Comparison of ENCODE assay signal across 9 cellular contexts in genomic region chr10:14553434-14553833, GRCh38.
DNase-seq lines count a peak whose midpoint lies in the region; ATAC-seq and TF ChIP-seq lines count a peak whose summit lies in the region.
"Had no signal": no experiment of that assay in that cellular context is flagged by ENCODE, and none has a peak within 500 bp of the region (broad histone marks: within the 10 kb centered on the region; RNA-seq: fewer than 3 reads in every experiment).

No MANE protein-coding gene starts in this region.

- intact Hi-C loops in uterus (cut with DNase I; ENCODE audit: low total_unique reads): no loop called here

- no peak overlapping the region for H3K27ac ChIP-seq in uterus

- DNase-seq in activated T-cell treated with anti-CD3 and anti-CD28 coated beads, Interleukin-2, amount 50 U/mL, for 4 hours: no peak
- DNase-seq in activated T-cell treated with anti-CD3 and anti-CD28 coated beads for 4 hours (no peak), fibroblast of peridontal ligament (ENCODE audit: extremely low read depth) (peak; percentile 78), type B pancreatic cell (ENCODE audit: extremely low spot score, unreplicated experiment) (no peak), uterus (no peak), NCI-H2029 (lab: John Stamatoyannopoulos, UW) (no peak)
- DNase-seq: NCI-H187 treated with DMSO at 0.1 percent for 48 hours had no signal

- no peaks in the 10 kb centered on the region for H3K36me3 ChIP-seq in uterus

- TF ChIP-seq POLR2A in uterus (IDR thresholded peaks at IDR 0.05): no peak

- no peaks in the 10 kb centered on the region for H3K9me3 ChIP-seq in uterus

- no peaks in the 10 kb centered on the region for H3K9me3 Mint-ChIP-seq in activated T-cell treated with anti-CD3 and anti-CD28 coated beads, Interleukin-2, amount 50 U/mL, for 4 hours
- H3K9me3 Mint-ChIP-seq in T-helper 1 cell treated with Interleukin-12 subunit alpha and Interleukin-12 subunit beta and Interleukin-4 antibody, amounts not matched to agents 30 μg/mL and 1 μg/mL, for 36 hours: no peaks in the 10 kb centered on the region
- H3K9me3 Mint-ChIP-seq in type B pancreatic cell: no peaks in the 10 kb centered on the region

- no peaks in the 10 kb centered on the region for H3K27me3 Mint-ChIP-seq in activated T-cell treated with anti-CD3 and anti-CD28 coated beads, Interleukin-2, amount 50 U/mL, for 4 hours (ENCODE audit: low read depth)
- no peaks in the 10 kb centered on the region for H3K27me3 Mint-ChIP-seq in T-helper 1 cell treated with Interleukin-12 subunit alpha and Interleukin-12 subunit beta and Interleukin-4 antibody, amounts not matched to agents 30 μg/mL and 1 μg/mL, for 36 hours (ENCODE audit: low read depth)
- H3K27me3 Mint-ChIP-seq in type B pancreatic cell: no peaks in the 10 kb centered on the region

- ATAC-seq in activated T-cell treated with anti-CD3 and anti-CD28 coated beads, Interleukin-2, amount 50 U/mL, for 4 hours: peak; percentile 16 to 52
- ATAC-seq in GM19455 (IDR thresholded peaks at IDR 0.05; ENCODE audit: unreplicated experiment): no peak

- H3K4me3 ChIP-seq in uterus: no peak overlapping the region

- H3K27me3 ChIP-seq in uterus: no peaks in the 10 kb centered on the region

- H3K4me1 ChIP-seq in uterus: peaks cover 0 to 5% of the 10 kb centered on the region in 2 donors

- TF ChIP-seq CTCF in type B pancreatic cell (conservative IDR thresholded peaks at IDR 0.05) (no peak), uterus (IDR thresholded peaks at IDR 0.05) (no peak)

- peaks cover 91% of the 10 kb centered on the region for H3K4me1 Mint-ChIP-seq in activated T-cell treated with anti-CD3 and anti-CD28 coated beads, Interleukin-2, amount 50 U/mL, for 4 hours (ENCODE audit: low read depth)
- H3K4me1 Mint-ChIP-seq in T-helper 1 cell treated with Interleukin-12 subunit alpha and Interleukin-12 subunit beta and Interleukin-4 antibody, amounts not matched to agents 30 μg/mL and 1 μg/mL, for 36 hours (ENCODE audit: low read depth): peaks cover 70% of the 10 kb centered on the region
- peaks cover 63% of the 10 kb centered on the region for H3K4me1 Mint-ChIP-seq in type B pancreatic cell (ENCODE audit: unreplicated experiment)

- H3K27ac Mint-ChIP-seq in T-helper 1 cell treated with Interleukin-12 subunit alpha and Interleukin-12 subunit beta and Interleukin-4 antibody, amounts not matched to agents 30 μg/mL and 1 μg/mL, for 36 hours: peak overlapping the region; percentile 71
- peak overlapping the region; percentile 27 for H3K27ac Mint-ChIP-seq in type B pancreatic cell

- H3K4me3 Mint-ChIP-seq in activated T-cell treated with anti-CD3 and anti-CD28 coated beads, Interleukin-2, amount 50 U/mL, for 4 hours: peak overlapping the region; percentile 25
- H3K4me3 Mint-ChIP-seq in T-helper 1 cell treated with Interleukin-12 subunit alpha and Interleukin-12 subunit beta and Interleukin-4 antibody, amounts not matched to agents 30 μg/mL and 1 μg/mL, for 36 hours: no peak overlapping the region
- peak overlapping the region; percentile 19 for H3K4me3 Mint-ChIP-seq in type B pancreatic cell

- H3K36me3 Mint-ChIP-seq in activated T-cell treated with anti-CD3 and anti-CD28 coated beads, Interleukin-2, amount 50 U/mL, for 4 hours (ENCODE audit: insufficient read depth): peaks cover 40% of the 10 kb centered on the region
- H3K36me3 Mint-ChIP-seq in T-helper 1 cell treated with Interleukin-12 subunit alpha and Interleukin-12 subunit beta and Interleukin-4 antibody, amounts not matched to agents 30 μg/mL and 1 μg/mL, for 36 hours (ENCODE audit: low read depth): peaks cover 35% of the 10 kb centered on the region
- H3K36me3 Mint-ChIP-seq in type B pancreatic cell: peaks cover 6% of the 10 kb centered on the region
